In the genomic region with DNA sequence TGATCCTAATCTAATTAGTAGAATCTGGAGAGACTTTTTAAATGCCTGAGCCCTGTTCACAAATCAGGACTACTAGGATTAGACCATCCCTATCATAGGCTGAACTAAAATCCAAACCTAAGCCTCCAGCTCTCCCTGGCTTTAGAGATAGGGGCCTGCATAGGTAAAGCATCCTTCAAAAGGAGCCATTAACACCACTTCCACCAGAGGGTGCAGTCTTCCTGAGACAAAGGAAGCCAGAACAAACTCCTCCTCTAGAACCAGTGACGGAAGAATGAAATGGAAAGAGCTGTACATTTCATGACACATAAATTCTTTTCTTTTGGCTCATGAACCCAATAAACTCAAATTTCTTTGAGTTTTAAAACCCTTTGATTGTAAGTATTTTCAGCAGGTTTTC, we compare ENCODE assay signal across 9 cellular contexts.
A peak's percentile ranks its signal among the peaks of the same experiment; 100 is the strongest.
DNase-seq lines count a peak whose midpoint lies in the region; ATAC-seq, FAIRE-seq and TF ChIP-seq lines count a peak whose summit lies in the region.
"Had no signal": no experiment of that assay in that cellular context is flagged by ENCODE, and none has a peak within 500 bp of the region (broad histone marks: within the 10 kb centered on the region; RNA-seq: fewer than 3 reads in every experiment).

No MANE protein-coding gene starts in this region.

- ATAC-seq in GM21390 (IDR thresholded peaks at IDR 0.05; ENCODE audit: unreplicated experiment): peak; percentile 90
- ATAC-seq: stimulated activated naive CD8-positive, alpha-beta T cell treated with anti-CD3 and anti-CD28 coated beads, Interleukin-15, amount 100 ng/mL, for 72 hours had no signal

- H3K27me3 ChIP-seq in sigmoid colon: no peaks in the 10 kb centered on the region

- H3K27me3 Mint-ChIP-seq in progenitor cell of endocrine pancreas: no peaks in the 10 kb centered on the region
- H3K27me3 Mint-ChIP-seq: stimulated activated naive CD8-positive, alpha-beta T cell treated with anti-CD3 and anti-CD28 coated beads, Interleukin-15, amount 100 ng/mL, for 72 hours had no signal

- H3K4me3 ChIP-seq in choroid plexus epithelial cell (ENCODE audit: low read depth, low read length) (no peak overlapping the region), sigmoid colon (no peak overlapping the region)

- TF ChIP-seq CTCF in choroid plexus epithelial cell (conservative IDR thresholded peaks at IDR 0.05; ENCODE audit: low read depth, low read length): peak; percentile 77
- peak; percentile 53 for TF ChIP-seq CTCF in progenitor cell of endocrine pancreas (IDR thresholded peaks at IDR 0.05; ENCODE audit: unreplicated experiment)
- TF ChIP-seq CTCF in sigmoid colon (IDR thresholded peaks at IDR 0.05): peak in 1 of 4 experiments; percentile 19

- H3K36me3 ChIP-seq in sigmoid colon: no peaks in the 10 kb centered on the region

- H3K9me3 Mint-ChIP-seq in progenitor cell of endocrine pancreas (ENCODE audit: low read depth): no peaks in the 10 kb centered on the region
- H3K9me3 Mint-ChIP-seq: stimulated activated naive CD8-positive, alpha-beta T cell treated with anti-CD3 and anti-CD28 coated beads, Interleukin-15, amount 100 ng/mL, for 72 hours had no signal

- no peaks in the 10 kb centered on the region for H3K9me3 ChIP-seq in sigmoid colon

- no peak overlapping the region for H3K4me3 Mint-ChIP-seq in progenitor cell of endocrine pancreas (ENCODE audit: low read depth)
- H3K4me3 Mint-ChIP-seq: stimulated activated naive CD8-positive, alpha-beta T cell treated with anti-CD3 and anti-CD28 coated beads, Interleukin-15, amount 100 ng/mL, for 72 hours had no signal

- no peak overlapping the region for H3K27ac ChIP-seq in sigmoid colon

- H3K4me1 ChIP-seq in sigmoid colon: no peaks in the 10 kb centered on the region

- TF ChIP-seq EP300 in sigmoid colon (IDR thresholded peaks at IDR 0.05): no peak

- TF ChIP-seq POLR2A in sigmoid colon (IDR thresholded peaks at IDR 0.05): no peak

- peak; percentile 30 for DNase-seq in DMS 273 treated with DMSO at 0.1 percent for 48 hours (lab: John Stamatoyannopoulos, UW)
- DNase-seq in HTR-8/SVneo (ENCODE audit: insufficient read length, low spot score): peak; percentile 17
- peak; percentile 75 for DNase-seq in NCI-H82 treated with DMSO at 0.1 percent for 48 hours (lab: John Stamatoyannopoulos, UW; ENCODE audit: unreplicated experiment)
- peak; percentile 74 for DNase-seq in choroid plexus epithelial cell (ENCODE audit: low read depth)
- no peak for DNase-seq in progenitor cell of endocrine pancreas (ENCODE audit: low spot score, unreplicated experiment)
- no peak for DNase-seq in NK-92 treated with Interleukin-12 subunit alpha and Interleukin-12 subunit beta, amount 100 ng/mL, for 24 hours (lab: John Stamatoyannopoulos, UW)
- DNase-seq in sigmoid colon: no peak

- H3K27ac Mint-ChIP-seq in progenitor cell of endocrine pancreas: no peak overlapping the region
- H3K27ac Mint-ChIP-seq: stimulated activated naive CD8-positive, alpha-beta T cell treated with anti-CD3 and anti-CD28 coated beads, Interleukin-15, amount 100 ng/mL, for 72 hours had no signal

- WGBS in sigmoid colon, 2 donors: 25 to 56% methylated on average over 1 of the region's 1 CpG

- intact Hi-C loops in sigmoid colon (cut with DNase I): no loop called here

- FAIRE-seq in HTR-8/SVneo (lab: Jason Lieb, UNC): no peak

- no peaks in the 10 kb centered on the region for H3K4me1 Mint-ChIP-seq in progenitor cell of endocrine pancreas (ENCODE audit: low read depth)
- H3K4me1 Mint-ChIP-seq: stimulated activated naive CD8-positive, alpha-beta T cell treated with anti-CD3 and anti-CD28 coated beads, Interleukin-15, amount 100 ng/mL, for 72 hours had no signal

- H3K36me3 Mint-ChIP-seq in progenitor cell of endocrine pancreas (ENCODE audit: insufficient read depth): no peaks in the 10 kb centered on the region

Comparison
In these comparisons a context has a peak if more than half of its experiments do, and no peak if none do; other contexts are left out.
1. DNase-seq: peak in DMS 273 treated with DMSO at 0.1 percent for 48 hours (single experiment), HTR-8/SVneo (single experiment), NCI-H82 treated with DMSO at 0.1 percent for 48 hours (single experiment) and choroid plexus epithelial cell (single experiment); none in progenitor cell of endocrine pancreas (single experiment), NK-92 treated with Interleukin-12 subunit alpha and Interleukin-12 subunit beta, amount 100 ng/mL, for 24 hours (single experiment) and sigmoid colon (single experiment).